Comparison of ENCODE assay signal across 29 cellular contexts in genomic region chr21:35829014-35829525, GRCh38.
DNase-seq lines count a peak whose midpoint lies in the region; ATAC-seq and TF ChIP-seq lines count a peak whose summit lies in the region.
"Had no signal": no experiment of that assay in that cellular context is flagged by ENCODE, and none has a peak within 500 bp of the region (broad histone marks: within the 10 kb centered on the region; RNA-seq: fewer than 3 reads in every experiment).

No MANE protein-coding gene starts in this region.

- POLR2A ChIA-PET in activated CD4-positive, alpha-beta T cell treated with anti-CD3 and anti-CD28 coated beads, Interleukin-2, amount 10 ng/mL, durations not matched to agents 7 days and 5 days (lab: Charles Lee): no interaction called here

- H3K9me3 Mint-ChIP-seq in activated naive CD8-positive, alpha-beta T cell treated with anti-CD3 and anti-CD28 coated beads, Interleukin-2, amount 50 U/mL, for 24 hours: no peaks in the 10 kb centered on the region
- H3K9me3 Mint-ChIP-seq in activated CD4-positive, alpha-beta T cell treated with anti-CD3 and anti-CD28 coated beads, Interleukin-2, amount 10 ng/mL, durations not matched to agents 7 days and 5 days: no peaks in the 10 kb centered on the region
- H3K9me3 Mint-ChIP-seq: activated CD4-positive, alpha-beta memory T cell treated with anti-CD3 and anti-CD28 coated beads, Interleukin-2, amount 10 ng/mL, durations not matched to agents 7 days and 5 days; natural killer cell; stimulated activated naive CD8-positive, alpha-beta T cell treated with anti-CD3 and anti-CD28 coated beads, Interleukin-15, Interleukin-2, amounts not matched to agents 100 ng/mL and 50 ng/mL, for 24 hours had no signal

- H3K27me3 Mint-ChIP-seq in activated naive CD8-positive, alpha-beta T cell treated with anti-CD3 and anti-CD28 coated beads, Interleukin-2, amount 50 U/mL, for 24 hours: peaks cover 20% of the 10 kb centered on the region
- peaks cover 19% of the 10 kb centered on the region for H3K27me3 Mint-ChIP-seq in activated CD4-positive, alpha-beta T cell treated with anti-CD3 and anti-CD28 coated beads, Interleukin-2, amount 10 ng/mL, durations not matched to agents 7 days and 5 days

- H3K9me3 ChIP-seq in thyroid gland: no peaks in the 10 kb centered on the region
- H3K9me3 ChIP-seq: pancreas, transverse colon had no signal

- H3K27ac Mint-ChIP-seq in activated naive CD8-positive, alpha-beta T cell treated with anti-CD3 and anti-CD28 coated beads, Interleukin-2, amount 50 U/mL, for 24 hours: no peak overlapping the region
- no peak overlapping the region for H3K27ac Mint-ChIP-seq in activated CD4-positive, alpha-beta T cell treated with anti-CD3 and anti-CD28 coated beads, Interleukin-2, amount 10 ng/mL, durations not matched to agents 7 days and 5 days
- H3K27ac Mint-ChIP-seq: activated CD4-positive, alpha-beta memory T cell treated with anti-CD3 and anti-CD28 coated beads, Interleukin-2, amount 10 ng/mL, durations not matched to agents 7 days and 5 days; natural killer cell; stimulated activated naive CD8-positive, alpha-beta T cell treated with anti-CD3 and anti-CD28 coated beads, Interleukin-15, Interleukin-2, amounts not matched to agents 100 ng/mL and 50 ng/mL, for 24 hours had no signal

- no peaks in the 10 kb centered on the region for H3K4me1 ChIP-seq in thyroid gland
- H3K4me1 ChIP-seq: pancreas, transverse colon had no signal

- no peak overlapping the region for H3K27ac ChIP-seq in thyroid gland
- H3K27ac ChIP-seq: 22Rv1, brain microvascular endothelial cell, hepatocyte, pancreas, transverse colon had no signal

- no peak overlapping the region for H3K4me3 Mint-ChIP-seq in activated naive CD8-positive, alpha-beta T cell treated with anti-CD3 and anti-CD28 coated beads, Interleukin-2, amount 50 U/mL, for 24 hours
- H3K4me3 Mint-ChIP-seq in activated CD4-positive, alpha-beta T cell treated with anti-CD3 and anti-CD28 coated beads, Interleukin-2, amount 10 ng/mL, durations not matched to agents 7 days and 5 days: no peak overlapping the region
- H3K4me3 Mint-ChIP-seq: activated CD4-positive, alpha-beta memory T cell treated with anti-CD3 and anti-CD28 coated beads, Interleukin-2, amount 10 ng/mL, durations not matched to agents 7 days and 5 days; natural killer cell; stimulated activated naive CD8-positive, alpha-beta T cell treated with anti-CD3 and anti-CD28 coated beads, Interleukin-15, Interleukin-2, amounts not matched to agents 100 ng/mL and 50 ng/mL, for 24 hours had no signal

- 21 to 28% methylated on average over 6 of the region's 6 CpGs for WGBS in thyroid gland, 2 donors

- CTCF ChIA-PET in activated CD4-positive, alpha-beta T cell treated with anti-CD3 and anti-CD28 coated beads, Interleukin-2, amount 10 ng/mL, durations not matched to agents 7 days and 5 days (lab: Charles Lee): no interaction called here

- TF ChIP-seq CTCF in thyroid gland (IDR thresholded peaks at IDR 0.05): no peak

- H3K36me3 Mint-ChIP-seq in activated naive CD8-positive, alpha-beta T cell treated with anti-CD3 and anti-CD28 coated beads, Interleukin-2, amount 50 U/mL, for 24 hours (ENCODE audit: low read depth): no peaks in the 10 kb centered on the region
- no peaks in the 10 kb centered on the region for H3K36me3 Mint-ChIP-seq in activated CD4-positive, alpha-beta T cell treated with anti-CD3 and anti-CD28 coated beads, Interleukin-2, amount 10 ng/mL, durations not matched to agents 7 days and 5 days (ENCODE audit: low read depth)
- H3K36me3 Mint-ChIP-seq: natural killer cell had no signal

- H3K4me3 ChIP-seq in thyroid gland (replicated peaks in 1 of 3): no peak overlapping the region
- H3K4me3 ChIP-seq: hepatocyte, pancreas, transverse colon had no signal

- no peaks in the 10 kb centered on the region for H3K27me3 ChIP-seq in thyroid gland
- H3K27me3 ChIP-seq: brain microvascular endothelial cell, hepatocyte, pancreas, transverse colon had no signal

- TF ChIP-seq POLR2A in thyroid gland (IDR thresholded peaks at IDR 0.05): no peak

- ATAC-seq in activated naive CD8-positive, alpha-beta T cell treated with anti-CD3 and anti-CD28 coated beads, Interleukin-2, amount 50 U/mL, for 24 hours: no peak
- no peak for ATAC-seq in GM18511 (IDR thresholded peaks at IDR 0.05; ENCODE audit: unreplicated experiment)
- ATAC-seq: esophagus mucosa, pancreas, right cardiac atrium had no signal

- H3K4me1 Mint-ChIP-seq in activated naive CD8-positive, alpha-beta T cell treated with anti-CD3 and anti-CD28 coated beads, Interleukin-2, amount 50 U/mL, for 24 hours: peaks cover 7% of the 10 kb centered on the region
- H3K4me1 Mint-ChIP-seq in activated CD4-positive, alpha-beta T cell treated with anti-CD3 and anti-CD28 coated beads, Interleukin-2, amount 10 ng/mL, durations not matched to agents 7 days and 5 days: peaks cover 1% of the 10 kb centered on the region
- H3K4me1 Mint-ChIP-seq: activated CD4-positive, alpha-beta memory T cell treated with anti-CD3 and anti-CD28 coated beads, Interleukin-2, amount 10 ng/mL, durations not matched to agents 7 days and 5 days had no signal

- DNase-seq in NCI-H510A treated with DMSO at 0.1 percent for 48 hours (lab: John Stamatoyannopoulos, UW) (peak; percentile 61), NCI-H510A (lab: John Stamatoyannopoulos, UW) (no peak), NCI-H2029 (lab: John Stamatoyannopoulos, UW) (peak; percentile 78), OCI-M1 (lab: John Stamatoyannopoulos, UW) (peak; percentile 53), thyroid gland (peak; percentile 6 to 10)
- DNase-seq in activated naive CD8-positive, alpha-beta T cell treated with anti-CD3 and anti-CD28 coated beads, Interleukin-2, amount 50 U/mL, for 24 hours: no peak
- DNase-seq in activated CD4-positive, alpha-beta T cell treated with anti-CD3 and anti-CD28 coated beads, Interleukin-2, amount 10 ng/mL, durations not matched to agents 7 days and 5 days: no peak
- DNase-seq: activated CD4-positive, alpha-beta memory T cell treated with anti-CD3 and anti-CD28 coated beads, Interleukin-2, amount 10 ng/mL, durations not matched to agents 7 days and 5 days; activated CD4-positive, CD25-positive, alpha-beta regulatory T cell; activated effector memory CD4-positive, alpha-beta T cell treated with anti-CD3 and anti-CD28 coated beads, Interleukin-2, amount 50 U/mL, for 16 hours; brain microvascular endothelial cell; effector CD8-positive, alpha-beta T cell; foreskin melanocyte; HCEC 1CT; KG1; midbrain; natural killer cell; NCI-H345; pancreas; right cardiac atrium; stimulated activated CD4-positive, alpha-beta T cell treated with anti-CD3 and anti-CD28 coated beads, Interleukin-12 subunit alpha, Interleukin-12 subunit beta, amount 100 ng/mL, for 4 hours; stimulated activated CD4-positive, alpha-beta T cell treated with anti-CD3 and anti-CD28 coated beads, Interleukin-4, amount 100 ng/mL, for 4 hours; T-helper 9 cell; transverse colon had no signal

- no peaks in the 10 kb centered on the region for H3K36me3 ChIP-seq in thyroid gland
- H3K36me3 ChIP-seq: brain microvascular endothelial cell, pancreas, transverse colon had no signal

- intact Hi-C loops in thyroid gland (cut with DNase I): no loop called here

Comparison
In these comparisons a context has a peak if more than half of its experiments do, and no peak if none do; other contexts are left out.
1. DNase-seq: peak in NCI-H510A treated with DMSO at 0.1 percent for 48 hours (single experiment), NCI-H2029 (single experiment), OCI-M1 (single experiment) and thyroid gland (2 of 2); none in NCI-H510A (single experiment), activated naive CD8-positive, alpha-beta T cell treated with anti-CD3 and anti-CD28 coated beads, Interleukin-2, amount 50 U/mL, for 24 hours (single experiment) and activated CD4-positive, alpha-beta T cell treated with anti-CD3 and anti-CD28 coated beads, Interleukin-2, amount 10 ng/mL, durations not matched to agents 7 days and 5 days (single experiment).